Comparison of ENCODE assay signal across 8 cellular contexts in the genomic region with DNA sequence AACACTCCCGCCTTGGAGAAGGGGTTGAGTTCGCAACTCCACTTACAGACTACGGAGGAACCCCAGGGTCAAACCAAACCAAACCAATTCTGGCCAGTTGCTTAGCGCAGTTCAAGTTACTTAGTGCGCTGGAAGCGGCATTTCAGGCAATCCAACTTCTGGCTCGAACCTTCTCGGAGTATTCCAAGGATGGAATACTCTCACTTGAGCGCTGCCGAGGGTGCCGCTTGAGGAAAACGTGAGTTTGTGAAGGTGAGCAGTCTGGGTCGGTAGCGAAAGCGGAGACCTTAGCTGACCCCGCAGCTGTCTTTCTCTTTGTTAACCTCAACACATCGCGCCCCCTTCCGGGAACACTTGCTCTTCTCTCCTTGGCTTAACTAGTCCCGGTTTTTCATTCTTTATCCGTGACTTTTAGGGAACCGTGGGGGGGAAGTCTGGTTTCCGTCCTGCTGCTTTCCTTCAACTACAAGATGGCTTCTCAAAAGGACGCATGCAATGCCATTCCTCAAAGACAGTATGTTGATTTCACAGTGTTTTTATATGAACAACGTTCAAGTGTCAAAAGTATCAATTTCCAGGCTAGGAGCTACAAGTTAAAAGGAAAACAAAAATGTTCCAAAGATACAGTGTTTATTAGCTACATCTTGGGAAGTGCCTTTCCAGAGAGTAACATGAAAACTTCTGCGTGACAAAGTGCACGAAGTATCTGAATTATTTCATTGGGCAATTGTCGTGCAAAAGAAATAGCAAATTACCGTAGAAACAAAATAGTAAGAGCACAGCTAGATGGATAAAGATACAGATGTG.
DNase-seq lines count a peak whose midpoint lies in the region; ATAC-seq, FAIRE-seq and TF ChIP-seq lines count a peak whose summit lies in the region.

No MANE protein-coding gene starts in this region.

- H3K4me3 ChIP-seq in WI38 (ENCODE audit: low read depth, low read length), result peak overlapping the region; percentile 89

- peak; percentile 27 for TF ChIP-seq POLR2A in GM18526 (IDR thresholded peaks at IDR 0.05; ENCODE audit: extremely low read depth, insufficient read length)

- DNase-seq in ACHN, result peak; percentile 90
- DNase-seq in NCI-H2171 treated with DMSO at 0.1 percent for 48 hours (lab: John Stamatoyannopoulos, UW), result peak; percentile 91
- DNase-seq in central memory CD4-positive, alpha-beta T cell, result peak; percentile 54
- peak; percentile 39 to 65 for DNase-seq in stimulated activated CD4-positive, alpha-beta T cell treated with anti-CD3 and anti-CD28 coated beads, Interleukin-12 subunit alpha, Interleukin-12 subunit beta, amount 100 ng/mL, for 24 hours (ENCODE audit: low read depth in 2 of 2)

- in situ Hi-C loops in ACHN (cut with HindIII; ENCODE audit: low pct_ligation_motif_present, low pct_unique_long_range_greater_than_20kb, low sequenced_read_pairs), result no loop called here

- ATAC-seq in HG03095 (IDR thresholded peaks at IDR 0.05; ENCODE audit: unreplicated experiment), result peak; percentile 57

- peak; percentile 30 for TF ChIP-seq CTCF in WI38 (IDR thresholded peaks at IDR 0.05; ENCODE audit: low read depth, low read length)

- FAIRE-seq in islet of Langerhans (lab: Jason Lieb, UNC), result peak; percentile 33

Comparison
In these comparisons a context has a peak if more than half of its experiments do, and no peak if none do; other contexts are left out.
1. Peak in every context shown above with its lines: DNase-seq, ATAC-seq and H3K4me3 ChIP-seq.